Comparison of ENCODE assay signal across 11 cellular contexts in the genomic region with DNA sequence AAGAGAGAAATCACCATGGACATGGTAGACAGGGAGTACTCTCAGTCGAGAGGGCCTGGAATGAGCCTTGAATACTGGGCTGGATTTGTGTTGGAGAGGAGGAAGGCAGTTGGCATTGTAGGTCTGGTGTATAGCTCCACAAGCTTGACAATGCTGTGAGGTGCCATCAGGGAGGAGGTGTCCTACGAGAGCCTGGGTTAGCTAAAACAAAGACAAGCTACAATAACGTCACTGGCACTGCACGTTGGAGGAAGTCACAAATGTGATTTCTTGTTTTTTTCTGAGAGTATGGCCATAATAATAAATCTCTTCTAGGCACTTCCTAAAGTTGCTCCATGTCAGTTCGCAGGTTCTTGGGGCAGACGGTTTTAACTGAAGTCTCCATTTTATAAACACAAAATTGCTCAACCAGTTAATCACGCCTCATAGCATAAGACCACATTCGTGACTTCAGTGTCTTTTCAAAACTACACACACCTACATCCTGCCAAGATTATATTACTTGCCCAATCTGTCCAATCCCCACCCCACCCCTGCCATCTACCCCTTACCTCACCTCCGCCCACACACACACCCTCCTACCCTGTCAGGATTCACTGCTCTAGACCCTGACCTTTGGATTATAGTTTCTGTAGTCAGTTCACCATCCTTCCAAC. TPM values are rescaled to one million over a fixed set of nuclear protein-coding genes. Genes with fewer than 3 reads are reported as not detected.
DNase-seq lines count a peak whose midpoint lies in the region; ATAC-seq and TF ChIP-seq lines count a peak whose summit lies in the region.
"Had no signal": no experiment of that assay in that cellular context is flagged by ENCODE, and none has a peak within 500 bp of the region (broad histone marks: within the 10 kb centered on the region; RNA-seq: fewer than 3 reads in every experiment).

No MANE protein-coding gene starts in this region.

- no peaks in the 10 kb centered on the region for H4K20me1 ChIP-seq in OCI-LY7 (ENCODE audit: insufficient read depth, low read length)
- no peaks in the 10 kb centered on the region for H4K20me1 ChIP-seq in fibroblast of lung (ENCODE audit: control insufficient read depth, extremely low read depth, insufficient read depth, low read length)

- H3K79me2 ChIP-seq in OCI-LY7 (ENCODE audit: insufficient read depth, low read depth, low read length) (peaks cover 62% of the 10 kb centered on the region), fibroblast of lung (ENCODE audit: control insufficient read depth, insufficient read depth, low read length) (no peaks in the 10 kb centered on the region)
- H3K79me2 ChIP-seq: hepatocyte had no signal

- peak; percentile 48 for ATAC-seq in stimulated activated effector memory CD8-positive, alpha-beta T cell treated with anti-CD3 and anti-CD28 coated beads, Interleukin-12 subunit alpha, Interleukin-12 subunit beta, amount 100 ng/mL, for 72 hours
- no peak for ATAC-seq in Right ventricle myocardium inferior
- ATAC-seq in left ventricle myocardium superior, result no peak

- H3K9me2 ChIP-seq in OCI-LY7 (ENCODE audit: insufficient read depth, low read length), result no peaks in the 10 kb centered on the region

- H3K4me3 Mint-ChIP-seq in stimulated activated effector memory CD8-positive, alpha-beta T cell treated with anti-CD3 and anti-CD28 coated beads, Interleukin-12 subunit alpha, Interleukin-12 subunit beta, amount 100 ng/mL, for 72 hours, result peak overlapping the region; percentile 73

- no peak overlapping the region for H3K9ac ChIP-seq in fibroblast of lung (ENCODE audit: insufficient read depth, low read length)

- H2AFZ ChIP-seq in OCI-LY7 (ENCODE audit: low read length), result peak overlapping the region; percentile 19; the same call in 1 of the 2 replicates
- H2AFZ ChIP-seq in fibroblast of lung (ENCODE audit: low read length), result peak overlapping the region; percentile 25
- H2AFZ ChIP-seq: hepatocyte had no signal

- H3K4me3 ChIP-seq in OCI-LY7 (ENCODE audit: low read depth, low read length, poor library complexity, severe bottlenecking), result peak overlapping the region; percentile 55
- no peak overlapping the region for H3K4me3 ChIP-seq in fibroblast of lung (replicated peaks in 1 of 4; ENCODE audit: control extremely low read depth in 1 of 4, insufficient read depth in 1 of 4, low read depth in 3 of 4, low read length in 4 of 4)
- H3K4me3 ChIP-seq: hepatocyte had no signal

- no peaks in the 10 kb centered on the region for H3K27me3 ChIP-seq in fibroblast of lung (ENCODE audit: control insufficient read depth, insufficient read depth, low read length)
- H3K27me3 ChIP-seq: hepatocyte had no signal

- H3K4me1 ChIP-seq in OCI-LY7 (ENCODE audit: insufficient read depth, low read length, poor library complexity, severe bottlenecking), result peaks cover 89% of the 10 kb centered on the region
- peaks cover 4% of the 10 kb centered on the region for H3K4me1 ChIP-seq in fibroblast of lung (ENCODE audit: control insufficient read depth, extremely low read depth, insufficient read depth, low read length)

- H3K9me3 Mint-ChIP-seq in stimulated activated effector memory CD8-positive, alpha-beta T cell treated with anti-CD3 and anti-CD28 coated beads, Interleukin-12 subunit alpha, Interleukin-12 subunit beta, amount 100 ng/mL, for 72 hours, result no peaks in the 10 kb centered on the region

- CTCF ChIA-PET in OCI-LY7 (lab: Charles Lee; ENCODE audit: unreplicated experiment), result interaction anchor here (0.6 to 1.6 kb wide), 2 partner anchors 9 to 107 kb away, joined by 6 to 13 read pairs; partner anchors contain the start of gene TAP2

- intact Hi-C loops in OCI-LY7 (cut with micrococcal nuclease; ENCODE audit: unreplicated experiment) (loop anchor here (2.0 kb wide), 1 partner anchor 100 kb away; the partner anchor contains the start of gene PSMB8), Right ventricle myocardium inferior (cut with DNase I) (no loop called here), left ventricle myocardium superior (cut with micrococcal nuclease) (no loop called here)

- POLR2A ChIA-PET in OCI-LY7 (lab: Charles Lee), result interaction anchor here (0.8 to 6.8 kb wide), 11 partner anchors 7 to 90 kb away, joined by 3 to 91 read pairs (median 5); partner anchors contain the start of genes BRD2 and HLA-DMA

- peaks cover 11% of the 10 kb centered on the region; the same call in 1 of the 2 replicates for H3K9me3 ChIP-seq in OCI-LY7 (ENCODE audit: low read length)
- no peaks in the 10 kb centered on the region for H3K9me3 ChIP-seq in fibroblast of lung (ENCODE audit: control insufficient read depth, insufficient read depth, low read depth, low read length)

- peak overlapping the region; percentile 85 for H3K27ac Mint-ChIP-seq in stimulated activated effector memory CD8-positive, alpha-beta T cell treated with anti-CD3 and anti-CD28 coated beads, Interleukin-12 subunit alpha, Interleukin-12 subunit beta, amount 100 ng/mL, for 72 hours

- peak; percentile 52 for DNase-seq in NK-92 treated with Interleukin-12 subunit alpha and Interleukin-12 subunit beta, amount 100 ng/mL, for 24 hours (lab: John Stamatoyannopoulos, UW)
- DNase-seq in NK-92 (lab: John Stamatoyannopoulos, UW; ENCODE audit: unreplicated experiment) (no peak), OCI-LY7 (ENCODE audit: low spot score) (peak; percentile 81), fibroblast of lung (ENCODE audit: low read depth in 2 of 2) (peak; percentile 45 to 78), NCI-H226 (no peak), Right ventricle myocardium inferior (ENCODE audit: missing footprints) (no peak), left ventricle myocardium superior (no peak)
- DNase-seq in stimulated activated effector memory CD8-positive, alpha-beta T cell treated with anti-CD3 and anti-CD28 coated beads, Interleukin-12 subunit alpha, Interleukin-12 subunit beta, amount 100 ng/mL, for 72 hours (ENCODE audit: low spot score in 2 of 2), result no peak
- DNase-seq: NCI-H1092 had no signal

- H3K27ac ChIP-seq in OCI-LY7 (ENCODE audit: low read depth, low read length, poor library complexity, severe bottlenecking), result peak overlapping the region; percentile 99
- H3K27ac ChIP-seq in fibroblast of lung (ENCODE audit: insufficient read depth, low read length), result peak overlapping the region; percentile 18
- H3K27ac ChIP-seq: 22Rv1, hepatocyte had no signal

- H3K4me2 ChIP-seq in OCI-LY7 (ENCODE audit: low read length), result peak overlapping the region; percentile 95
- peak overlapping the region; percentile 59 for H3K4me2 ChIP-seq in fibroblast of lung (ENCODE audit: extremely low read depth, insufficient read depth, low read length)
- H3K4me2 ChIP-seq: hepatocyte had no signal

- no TSS peak for BruUV-seq in OCI-LY7 (replicated peaks; lab: Mats Ljungman, UMichigan)

- H3K36me3 ChIP-seq in OCI-LY7 (ENCODE audit: insufficient read depth, low read length), result peaks cover 42% of the 10 kb centered on the region
- no peaks in the 10 kb centered on the region for H3K36me3 ChIP-seq in fibroblast of lung (ENCODE audit: control insufficient read depth, insufficient read depth, low read length)

- no peak for TF ChIP-seq CTCF in OCI-LY7 (conservative IDR thresholded peaks at IDR 0.05; ENCODE audit: low read length)
- no peak for TF ChIP-seq CTCF in fibroblast of lung (conservative IDR thresholded peaks at IDR 0.05 in 1 of 2, IDR thresholded peaks at IDR 0.05 in 1 of 2; ENCODE audit: low read depth in 1 of 2, low read length in 2 of 2)

- H3K4me1 Mint-ChIP-seq in stimulated activated effector memory CD8-positive, alpha-beta T cell treated with anti-CD3 and anti-CD28 coated beads, Interleukin-12 subunit alpha, Interleukin-12 subunit beta, amount 100 ng/mL, for 72 hours, result peaks cover 77% of the 10 kb centered on the region

- peaks cover 9% of the 10 kb centered on the region for H3K36me3 Mint-ChIP-seq in stimulated activated effector memory CD8-positive, alpha-beta T cell treated with anti-CD3 and anti-CD28 coated beads, Interleukin-12 subunit alpha, Interleukin-12 subunit beta, amount 100 ng/mL, for 72 hours

RNA-seq across cellular contexts. Expression of gene HLA-DMB, which starts 4.4 kb away (rescaled TPM):
- total RNA-seq in OCI-LY7 (2014; rRNA removed; shearing (Covaris generic)), result 85.1 and 98.0 TPM in 2 replicates
- total RNA-seq in OCI-LY7 (2022) (77.0 and 78.5 TPM in 2 replicates), fibroblast of lung (0.51 and 0.83 TPM in 2 replicates), Right ventricle myocardium inferior (8.8 TPM), left ventricle myocardium superior (10.6 TPM)
- 0.28 TPM in 2 replicates for polyA plus RNA-seq in fibroblast of lung
- polyA plus RNA-seq in fibroblast of lung (2012), result 0.09 and 0.15 TPM in 2 replicates
- polyA minus RNA-seq in fibroblast of lung (ENCODE audit: low replicate concordance), result not detected in 2 replicates

RNA-seq across cellular contexts. Expression of gene HLA-DMA, which starts 7.7 kb away (rescaled TPM):
- 175 and 207 TPM in 2 replicates for total RNA-seq in OCI-LY7 (2014; rRNA removed; shearing (Covaris generic))
- total RNA-seq in OCI-LY7 (2022) (140 TPM in 2 replicates), fibroblast of lung (9.8 and 12.1 TPM in 2 replicates), Right ventricle myocardium inferior (19.7 TPM), left ventricle myocardium superior (20.0 TPM)
- 3.7 and 7.1 TPM in 2 replicates for polyA plus RNA-seq in fibroblast of lung
- 6.0 and 13.7 TPM in 2 replicates for polyA plus RNA-seq in fibroblast of lung (2012)
- 4.1 and 20.2 TPM in 2 replicates for polyA minus RNA-seq in fibroblast of lung (ENCODE audit: low replicate concordance)

RNA-seq across cellular contexts. Expression of gene BRD2, which starts 23.2 kb away (rescaled TPM):
- 236 and 237 TPM in 2 replicates for total RNA-seq in OCI-LY7 (2014; rRNA removed; shearing (Covaris generic))
- total RNA-seq in OCI-LY7 (2022), result 326 and 361 TPM in 2 replicates
- total RNA-seq in fibroblast of lung, result 59.3 and 75.6 TPM in 2 replicates
- polyA plus RNA-seq in fibroblast of lung, result 126 and 154 TPM in 2 replicates
- 97.2 and 108 TPM in 2 replicates for polyA plus RNA-seq in fibroblast of lung (2012)
- polyA minus RNA-seq in fibroblast of lung (ENCODE audit: low replicate concordance), result 103 and 130 TPM in 2 replicates
- total RNA-seq in Right ventricle myocardium inferior, result 64.1 TPM
- total RNA-seq in left ventricle myocardium superior, result 73.8 TPM

Comparison
In these comparisons a context has a peak if more than half of its experiments do, and no peak if none do; other contexts are left out.
1. DNase-seq: peak in NK-92 treated with Interleukin-12 subunit alpha and Interleukin-12 subunit beta, amount 100 ng/mL, for 24 hours (single experiment), OCI-LY7 (single experiment) and fibroblast of lung (2 of 2); none in NK-92 (single experiment), stimulated activated effector memory CD8-positive, alpha-beta T cell treated with anti-CD3 and anti-CD28 coated beads, Interleukin-12 subunit alpha, Interleukin-12 subunit beta, amount 100 ng/mL, for 72 hours (0 of 2), NCI-H226 (single experiment), Right ventricle myocardium inferior (single experiment) and left ventricle myocardium superior (single experiment).